In genomic region chr7:144391823-144392255, GRCh38 we compare ENCODE assay signal across 8 cellular contexts. TPM values are rescaled to one million over a fixed set of nuclear protein-coding genes. Genes with fewer than 3 reads are reported as not detected.
DNase-seq lines count a peak whose midpoint lies in the region; ATAC-seq and TF ChIP-seq lines count a peak whose summit lies in the region.

No MANE protein-coding gene starts in this region.

- peak overlapping the region; percentile 55 for H2AFZ ChIP-seq in ACC112 (ENCODE audit: low read length, unreplicated experiment)

- no peaks in the 10 kb centered on the region for H3K9me3 ChIP-seq in ovary

- peaks cover 34% of the 10 kb centered on the region for H3K4me1 Mint-ChIP-seq in WTC11

- H3K9me3 Mint-ChIP-seq in WTC11: no peaks in the 10 kb centered on the region

- no peak for TF ChIP-seq POLR2A in ovary (IDR thresholded peaks at IDR 0.05)

- DNase-seq in GF-D8 (lab: John Stamatoyannopoulos, UW) (peak; percentile 40), HEK293T (ENCODE audit: extremely low spot score) (peak; percentile 71), NCI-H1092 treated with DMSO at 0.1 percent for 48 hours (lab: John Stamatoyannopoulos, UW) (peak; percentile 49), WTC11 (ENCODE audit: low spot score) (no peak), foreskin keratinocyte (peak in 1 of 2 donors; percentile 33), ovary (peak in 1 of 5 donors; percentile 35)

- no peaks in the 10 kb centered on the region for H3K27me3 ChIP-seq in ACC112 (ENCODE audit: insufficient read depth, low read length)
- H3K27me3 ChIP-seq in foreskin keratinocyte: no peaks in the 10 kb centered on the region
- H3K27me3 ChIP-seq in ovary: no peaks in the 10 kb centered on the region

- H3K4me3 ChIP-seq in ACC112 (ENCODE audit: low read depth, low read length) (peak overlapping the region; percentile 46), ovary (no peak overlapping the region)

- no peaks in the 10 kb centered on the region for H3K36me3 ChIP-seq in ACC112 (ENCODE audit: insufficient read depth, low read length)
- H3K36me3 ChIP-seq in ovary: no peaks in the 10 kb centered on the region

- no peak overlapping the region for H3K27ac ChIP-seq in ACC112 (ENCODE audit: low read depth, low read length)
- H3K27ac ChIP-seq in foreskin keratinocyte: no peak overlapping the region
- no peak overlapping the region for H3K27ac ChIP-seq in ovary

- H3K36me3 Mint-ChIP-seq in WTC11: no peaks in the 10 kb centered on the region

- H3K27ac Mint-ChIP-seq in WTC11: peak overlapping the region; percentile 55; the same call in 1 of the 2 replicates

- H3K79me2 ChIP-seq in ACC112 (ENCODE audit: control insufficient read depth, insufficient read depth, low read length, unreplicated experiment): no peaks in the 10 kb centered on the region

- intact Hi-C loops in ovary (cut with DNase I): no loop called here

- no peaks in the 10 kb centered on the region for H3K27me3 Mint-ChIP-seq in WTC11 (ENCODE audit: low read depth)

- H3K4me1 ChIP-seq in ACC112 (ENCODE audit: control insufficient read depth, insufficient read depth, low read length, unreplicated experiment) (no peaks in the 10 kb centered on the region), foreskin keratinocyte (no peaks in the 10 kb centered on the region), ovary (ENCODE audit: insufficient read depth) (peaks cover 2% of the 10 kb centered on the region)

- no peak for TF ChIP-seq EP300 in ovary (IDR thresholded peaks at IDR 0.05)

- TF ChIP-seq CTCF in WTC11 (IDR thresholded peaks at IDR 0.05): peak; percentile 36; the same call in 1 of the 2 replicates
- peak; percentile 88 for TF ChIP-seq CTCF in foreskin keratinocyte (conservative IDR thresholded peaks at IDR 0.05)
- TF ChIP-seq CTCF in ovary (IDR thresholded peaks at IDR 0.05): peak; percentile 44 to 63 (median 58)

- ATAC-seq in WTC11: peak; percentile 60
- peak; percentile 82 for ATAC-seq in foreskin keratinocyte
- no peak for ATAC-seq in HG02571 (IDR thresholded peaks at IDR 0.05; ENCODE audit: unreplicated experiment)

- WGBS in ovary, 3 donors: 1% methylated on average over 8 of the region's 8 CpGs

- H3K4me3 Mint-ChIP-seq in WTC11: no peak overlapping the region

- POLR2A ChIA-PET in HEK293T (lab: Yijun Ruan, JAX) (no interaction called here), WTC11 (lab: Charles Lee) (no interaction called here)

- CTCF ChIA-PET in HEK293T (lab: Yijun Ruan, JAX): interaction anchor here (1.2 to 1.6 kb wide), 2 partner anchors 9 to 214 kb away, joined by 4 to 5 read pairs; no protein-coding TSS in a partner anchor
- CTCF ChIA-PET in WTC11 (lab: Charles Lee): interaction anchor here (0.7 to 1.9 kb wide), 6 partner anchors 13 to 328 kb away, joined by 3 to 13 read pairs (median 4); no protein-coding TSS in a partner anchor

TF ChIP-seq in HEK293T, 16 proteins besides CTCF, POLR2A, EP300 and RAD21:
- no peak for TF ChIP-seq ARNT (IDR thresholded peaks at IDR 0.05)
- TF ChIP-seq HDGF (IDR thresholded peaks at IDR 0.05; ENCODE audit: borderline replicate concordance): no peak
- no peak for TF ChIP-seq CTBP1 (IDR thresholded peaks at IDR 0.05; ENCODE audit: borderline replicate concordance)
- no peak for TF ChIP-seq FOXM1 (IDR thresholded peaks at IDR 0.05; ENCODE audit: borderline replicate concordance)
- TF ChIP-seq PKNOX1 (IDR thresholded peaks at IDR 0.05): no peak
- no peak for TF ChIP-seq NFRKB (IDR thresholded peaks at IDR 0.05)
- no peak for TF ChIP-seq ZNF384 (IDR thresholded peaks at IDR 0.05)
- TF ChIP-seq BHLHE40 (IDR thresholded peaks at IDR 0.05; ENCODE audit: borderline replicate concordance): no peak

TF ChIP-seq in WTC11, 78 proteins besides CTCF, POLR2A, EP300 and RAD21:
- TF ChIP-seq FOXK1 (CRISPR knock-in tag; IDR thresholded peaks at IDR 0.05) (0 out of 2 replicates have a peak, but pooled peaks have one; percentile 25), NR2C2 (CRISPR knock-in tag; IDR thresholded peaks at IDR 0.05) (no peak)
TF ChIP-seq in WTC11: peak in this region for 1.

RNA-seq across cellular contexts. Expression of gene NOBOX, which starts 11.7 kb away (rescaled TPM):
- total RNA-seq in WTC11 (2021): not detected in 3 replicates
- not detected in 2 replicates for total RNA-seq in foreskin keratinocyte
- not detected in 2 replicates for polyA plus RNA-seq in foreskin keratinocyte
- not detected for total RNA-seq in ovary
- polyA plus RNA-seq in ovary: under 1 TPM in 1 of 2 donors, not detected in 1; 0.36 TPM

RNA-seq across cellular contexts. Expression of gene ARHGEF5, which starts 36.6 kb away (rescaled TPM):
- 80.1 to 115 TPM (median 104 TPM) in 3 replicates for total RNA-seq in WTC11 (2021)
- 34.8 and 43.8 TPM in 2 replicates for total RNA-seq in foreskin keratinocyte
- polyA plus RNA-seq in foreskin keratinocyte: 25.4 and 27.9 TPM in 2 replicates
- total RNA-seq in ovary: 10 to 100 TPM in 6 of 7 donors, 1 to 10 TPM in 1; 5.4 to 36.5 (median 11.2) TPM
- polyA plus RNA-seq in ovary: 1 to 10 TPM; 4.0 to 9.6 TPM

Comparison
In these comparisons a context has a peak if more than half of its experiments do, and no peak if none do; other contexts are left out.
1. CTCF ChIP-seq: peak in every context shown above with its lines; median percentile 88 in foreskin keratinocyte; 58 in ovary; 36 in WTC11.